Comparison of ENCODE assay signal across 1 cellular context in genomic region chr10:3396116-3396515, GRCh38.
TF ChIP-seq lines count a peak whose summit lies in the region.

No MANE protein-coding gene starts in this region.

TF ChIP-seq in SK-N-SH, 30 proteins besides CTCF, POLR2A, EP300 and RAD21 (continued from another document):
- TF ChIP-seq SMC3 (IDR thresholded peaks at IDR 0.05; ENCODE audit: low read depth, low read length) (no peak), PBX3 (IDR thresholded peaks at IDR 0.05) (no peak), USF2 (IDR thresholded peaks at IDR 0.05; ENCODE audit: borderline replicate concordance, low read depth, low read length) (no peak), YY1 (IDR thresholded peaks at IDR 0.05; ENCODE audit: low read depth) (no peak), NFIC (IDR thresholded peaks at IDR 0.05; ENCODE audit: borderline replicate concordance) (no peak), RFX5 (IDR thresholded peaks at IDR 0.05; ENCODE audit: low read length) (no peak), POLR2AphosphoS5 (IDR thresholded peaks at IDR 0.05; ENCODE audit: low read depth, low read length) (no peak), IRF3 (IDR thresholded peaks at IDR 0.05; ENCODE audit: low read depth, low read length) (no peak), USF1 (IDR thresholded peaks at IDR 0.05; ENCODE audit: borderline replicate concordance, low read depth) (no peak)
TF ChIP-seq in SK-N-SH: peak in this region for 0.
